16 cellular contexts compared by ENCODE assay signal in the genomic region with DNA sequence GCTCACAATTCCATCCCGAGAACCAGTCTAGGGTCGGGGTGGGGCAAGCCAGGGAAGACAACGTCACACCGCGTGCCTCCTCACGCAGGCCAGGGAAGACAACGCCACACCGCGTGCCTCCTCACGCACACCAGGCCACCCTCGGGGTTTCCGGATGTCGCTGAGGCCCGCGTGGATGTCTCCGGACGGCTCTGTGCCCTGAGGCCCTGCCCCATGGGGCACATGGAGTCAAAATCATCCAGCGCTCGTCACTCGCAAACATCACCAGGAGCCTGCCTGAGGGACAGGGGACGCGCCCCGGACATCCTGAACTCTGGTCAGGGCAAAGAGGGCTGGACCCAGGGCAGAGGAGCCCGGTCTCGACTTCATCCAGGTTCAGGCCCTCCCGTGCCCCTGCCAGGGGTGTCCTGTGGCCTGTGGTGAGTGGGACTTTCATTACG. TPM values are rescaled to one million over a fixed set of nuclear protein-coding genes. Genes with fewer than 3 reads are reported as not detected.
DNase-seq lines count a peak whose midpoint lies in the region; ATAC-seq and TF ChIP-seq lines count a peak whose summit lies in the region.
"Had no signal": no experiment of that assay in that cellular context is flagged by ENCODE, and none has a peak within 500 bp of the region (broad histone marks: within the 10 kb centered on the region; RNA-seq: fewer than 3 reads in every experiment).

No MANE protein-coding gene starts in this region.

- no peaks in the 10 kb centered on the region for H3K27me3 Mint-ChIP-seq in activated T-helper 2 cell treated with anti-CD3 and anti-CD28 coated beads, Interferon-gamma antibody, Interleukin-2, Interleukin-4, amounts not matched to agents 10 μg/mL and 5 μg/mL and 100 μg/mL, durations not matched to agents 14 hours and 24 hours and 36 hours (ENCODE audit: low read depth)
- H3K27me3 Mint-ChIP-seq: brain had no signal

- H3K27me3 ChIP-seq in heart left ventricle (peaks cover 0 to 17% (median 0%) of the 10 kb centered on the region in 9 donors), left lung (peaks cover 0 to 20% of the 10 kb centered on the region in 2 donors), upper lobe of left lung (no peaks in the 10 kb centered on the region)

- H3K9me3 ChIP-seq in heart left ventricle: no peaks in the 10 kb centered on the region
- H3K9me3 ChIP-seq in left lung: no peaks in the 10 kb centered on the region
- no peaks in the 10 kb centered on the region for H3K9me3 ChIP-seq in upper lobe of left lung

- TF ChIP-seq EP300 in upper lobe of left lung (IDR thresholded peaks at IDR 0.05): peak in 2 of 4 donors; percentile 19 to 79

- H3K36me3 ChIP-seq in heart left ventricle (peaks cover 0 to 68% (median 62%) of the 10 kb centered on the region in 9 donors), left lung (peaks cover 0 to 62% of the 10 kb centered on the region in 2 donors), upper lobe of left lung (peaks cover 0 to 75% (median 58%) of the 10 kb centered on the region in 4 donors)

- H3K27ac Mint-ChIP-seq in activated T-helper 2 cell treated with anti-CD3 and anti-CD28 coated beads, Interferon-gamma antibody, Interleukin-2, Interleukin-4, amounts not matched to agents 10 μg/mL and 5 μg/mL and 100 μg/mL, durations not matched to agents 14 hours and 24 hours and 36 hours: peak overlapping the region; percentile 83

- H3K27ac ChIP-seq in heart left ventricle: peak overlapping the region; percentile 92 to 99 (median 96)
- H3K27ac ChIP-seq in left lung: peak overlapping the region; percentile 48 to 82
- peak overlapping the region; percentile 93 to 97 (median 96) for H3K27ac ChIP-seq in upper lobe of left lung

- peak in 1 of 5 donors; percentile 63 for DNase-seq in heart left ventricle
- no peak for DNase-seq in Right ventricle myocardium superior
- no peak for DNase-seq in activated T-helper 2 cell treated with anti-CD3 and anti-CD28 coated beads, Interferon-gamma antibody, Interleukin-2, Interleukin-4, amounts not matched to agents 10 μg/mL and 5 μg/mL and 100 μg/mL, durations not matched to agents 14 hours and 24 hours and 36 hours (ENCODE audit: low spot score)
- peak in 1 of 2 donors; percentile 74 for DNase-seq in left lung
- DNase-seq in upper lobe of left lung: peak in 1 of 2 donors; percentile 75
- DNase-seq: NCI-H1436 treated with DMSO at 0.1 percent for 48 hours, NCI-H524 treated with DMSO at 0.1 percent for 48 hours, occipital lobe, T1000 had no signal

- peaks cover 11 to 85% (median 68%) of the 10 kb centered on the region in 12 donors for H3K4me1 ChIP-seq in heart left ventricle
- peaks cover 0 to 52% of the 10 kb centered on the region in 2 donors for H3K4me1 ChIP-seq in left lung
- H3K4me1 ChIP-seq in upper lobe of left lung: peaks cover 42 to 76% (median 49%) of the 10 kb centered on the region in 4 donors

- ATAC-seq in heart left ventricle (peak in 1 of 4 donors; percentile 2), Right ventricle myocardium superior (ENCODE audit: poor library complexity) (no peak), left lung (no peak), upper lobe of left lung (ENCODE audit: low FRiP score in 2 of 2) (no peak), HG03460 (IDR thresholded peaks at IDR 0.05; ENCODE audit: unreplicated experiment) (no peak), HG03045 (IDR thresholded peaks at IDR 0.05; ENCODE audit: unreplicated experiment) (no peak), GM21367 (IDR thresholded peaks at IDR 0.05; ENCODE audit: unreplicated experiment) (no peak)
- ATAC-seq: K562, left lobe of liver had no signal

- intact Hi-C loops in heart left ventricle (cut with DNase I) (loop anchor here in 1 of 10 donors (5.0 kb wide), 1 partner anchor 75 kb away; a partner anchor contains a TSS), Right ventricle myocardium superior (cut with DNase I) (no loop called here), left lung (cut with DNase I) (no loop called here)
- intact Hi-C loops in activated T-helper 2 cell treated with anti-CD3 and anti-CD28 coated beads, Interferon-gamma antibody, Interleukin-2, Interleukin-4, amounts not matched to agents 10 μg/mL and 5 μg/mL and 100 μg/mL, durations not matched to agents 14 hours and 24 hours and 36 hours (cut with micrococcal nuclease): loop anchor here (10.0 kb wide), 1 partner anchor 168 kb away; a partner anchor contains a TSS

- H3K4me3 ChIP-seq in heart left ventricle (peak overlapping the region in 11 of 12 donors; percentile 66 to 93 (median 88)), left lung (peak overlapping the region in 1 of 2 donors; percentile 54), upper lobe of left lung (peak overlapping the region; percentile 75 to 87 (median 75))
- H3K4me3 ChIP-seq: K562 had no signal

- no peaks in the 10 kb centered on the region for H3K9me3 Mint-ChIP-seq in activated T-helper 2 cell treated with anti-CD3 and anti-CD28 coated beads, Interferon-gamma antibody, Interleukin-2, Interleukin-4, amounts not matched to agents 10 μg/mL and 5 μg/mL and 100 μg/mL, durations not matched to agents 14 hours and 24 hours and 36 hours
- H3K9me3 Mint-ChIP-seq: brain had no signal

- TF ChIP-seq CTCF in heart left ventricle (IDR thresholded peaks at IDR 0.05): no peak
- no peak for TF ChIP-seq CTCF in left lung (IDR thresholded peaks at IDR 0.05)
- no peak for TF ChIP-seq CTCF in upper lobe of left lung (IDR thresholded peaks at IDR 0.05)

- H3K4me1 Mint-ChIP-seq in activated T-helper 2 cell treated with anti-CD3 and anti-CD28 coated beads, Interferon-gamma antibody, Interleukin-2, Interleukin-4, amounts not matched to agents 10 μg/mL and 5 μg/mL and 100 μg/mL, durations not matched to agents 14 hours and 24 hours and 36 hours (ENCODE audit: low read depth): peaks cover 31% of the 10 kb centered on the region
- H3K4me1 Mint-ChIP-seq: brain had no signal

- TF ChIP-seq POLR2A in heart left ventricle (IDR thresholded peaks at IDR 0.05) (no peak), upper lobe of left lung (IDR thresholded peaks at IDR 0.05) (peak in 1 of 4 donors; percentile 21)

- H3K4me3 Mint-ChIP-seq in activated T-helper 2 cell treated with anti-CD3 and anti-CD28 coated beads, Interferon-gamma antibody, Interleukin-2, Interleukin-4, amounts not matched to agents 10 μg/mL and 5 μg/mL and 100 μg/mL, durations not matched to agents 14 hours and 24 hours and 36 hours (ENCODE audit: low read depth): peak overlapping the region; percentile 94
- H3K4me3 Mint-ChIP-seq: brain had no signal

- peaks cover 53% of the 10 kb centered on the region for H3K36me3 Mint-ChIP-seq in activated T-helper 2 cell treated with anti-CD3 and anti-CD28 coated beads, Interferon-gamma antibody, Interleukin-2, Interleukin-4, amounts not matched to agents 10 μg/mL and 5 μg/mL and 100 μg/mL, durations not matched to agents 14 hours and 24 hours and 36 hours (ENCODE audit: low read depth)
- H3K36me3 Mint-ChIP-seq: brain had no signal

- 45 to 68% (median 57%) methylated on average over 2 to 27 of the region's 27 CpGs for WGBS in heart left ventricle, 4 donors
- 70 to 78% methylated on average over 2 to 27 of the region's 27 CpGs for WGBS in upper lobe of left lung, 2 donors

RNA-seq across cellular contexts. Expression of a gene that starts 3.7 kb away (rescaled TPM):
- total RNA-seq in heart left ventricle: 10 to 100 TPM; 14.0 to 64.2 (median 19.5) TPM
- polyA plus RNA-seq in heart left ventricle: 10 to 100 TPM; 29.0 to 37.4 TPM
- 28.9 TPM for total RNA-seq in Right ventricle myocardium superior
- total RNA-seq in activated T-helper 2 cell treated with anti-CD3 and anti-CD28 coated beads, Interferon-gamma antibody, Interleukin-2, Interleukin-4, amounts not matched to agents 10 μg/mL and 5 μg/mL and 100 μg/mL, durations not matched to agents 14 hours and 24 hours and 36 hours: 17.2 and 17.8 TPM in 2 replicates
- total RNA-seq in left lung: 10 to 100 TPM; 26.6 to 28.7 TPM
- total RNA-seq in upper lobe of left lung: 100 to 1,000 TPM in 1 of 6 donors, 10 to 100 TPM in 5; 31.4 to 112 (median 48.4) TPM
- total RNA-seq: RPMI7951 had no signal

RNA-seq across cellular contexts. Expression of a gene that starts 44.0 kb away (rescaled TPM):
- total RNA-seq in heart left ventricle (10 to 100 TPM; 11.8 to 29.6 (median 16.7) TPM), Right ventricle myocardium superior (18.8 TPM), left lung (10 to 100 TPM; 34.9 to 38.6 TPM), upper lobe of left lung (100 to 1,000 TPM in 1 of 6 donors, 10 to 100 TPM in 5; 13.8 to 130 (median 41.5) TPM)
- polyA plus RNA-seq in heart left ventricle: 10 to 100 TPM; 22.7 to 27.0 TPM
- total RNA-seq in activated T-helper 2 cell treated with anti-CD3 and anti-CD28 coated beads, Interferon-gamma antibody, Interleukin-2, Interleukin-4, amounts not matched to agents 10 μg/mL and 5 μg/mL and 100 μg/mL, durations not matched to agents 14 hours and 24 hours and 36 hours: 72.6 and 74.8 TPM in 2 replicates

RNA-seq across cellular contexts. Expression of a gene that starts 48.4 kb away (rescaled TPM):
- under 1 TPM in 2 of 9 donors, not detected in 7; 0.20 to 0.23 TPM for total RNA-seq in heart left ventricle
- polyA plus RNA-seq in heart left ventricle: under 1 TPM in 1 of 2 donors, not detected in 1; 0.04 TPM
- total RNA-seq in Right ventricle myocardium superior: 0.16 TPM
- not detected in 2 replicates for total RNA-seq in activated T-helper 2 cell treated with anti-CD3 and anti-CD28 coated beads, Interferon-gamma antibody, Interleukin-2, Interleukin-4, amounts not matched to agents 10 μg/mL and 5 μg/mL and 100 μg/mL, durations not matched to agents 14 hours and 24 hours and 36 hours
- total RNA-seq in left lung: not detected
- total RNA-seq in upper lobe of left lung: under 1 TPM in 3 of 6 donors, not detected in 3; 0.30 to 0.34 (median 0.34) TPM
- total RNA-seq: left lobe of liver, occipital lobe, RPMI7951 had no signal
- polyA plus RNA-seq: K562 had no signal
